In the genomic region with DNA sequence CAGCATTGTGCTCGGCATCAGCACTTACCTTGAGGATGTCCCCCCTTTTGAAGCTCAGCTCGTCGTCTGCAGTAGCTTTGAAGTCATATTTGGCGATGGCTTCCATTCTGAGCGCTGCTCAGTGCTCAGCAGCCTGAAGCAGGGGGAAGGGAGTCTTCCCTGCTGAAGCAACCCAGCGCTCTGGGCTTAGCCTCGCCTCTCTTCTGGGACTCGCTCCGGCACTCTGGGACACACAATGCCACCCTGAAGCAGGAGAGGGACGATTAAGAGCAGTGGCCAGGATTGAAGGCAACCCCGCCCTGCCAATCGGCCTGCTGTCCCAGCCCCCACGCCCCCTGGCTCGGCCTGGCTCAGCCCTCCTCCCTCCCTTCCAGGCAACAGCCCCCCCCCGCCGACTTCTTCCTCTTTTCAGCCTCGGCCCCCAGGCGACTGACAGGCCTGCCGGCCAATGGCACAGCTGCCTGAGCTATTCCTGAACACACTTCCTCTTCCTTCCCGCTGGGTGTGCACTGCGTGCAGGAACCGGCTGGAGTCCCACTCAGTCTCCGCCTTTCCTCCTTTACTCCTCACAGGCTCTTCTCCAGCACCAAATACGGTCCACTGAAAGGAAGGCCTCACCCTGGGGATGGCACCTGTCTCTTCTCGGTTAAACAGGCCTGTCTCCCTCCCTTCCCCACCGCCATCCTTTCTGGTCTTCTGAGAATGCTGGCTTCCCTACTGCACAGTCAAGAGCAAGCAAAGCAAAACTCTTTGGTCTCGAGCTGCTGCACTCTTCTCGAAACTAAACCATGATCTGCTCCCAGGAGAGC, we compare ENCODE assay signal across 8 cellular contexts. TPM values are rescaled to one million over a fixed set of nuclear protein-coding genes. Genes with fewer than 3 reads are reported as not detected.
A peak's percentile ranks its signal among the peaks of the same experiment; 100 is the strongest.
DNase-seq lines count a peak whose midpoint lies in the region; ATAC-seq and TF ChIP-seq lines count a peak whose summit lies in the region.

No MANE protein-coding gene starts in this region.

- no peaks in the 10 kb centered on the region for H3K9me3 Mint-ChIP-seq in activated CD4-positive, alpha-beta T cell treated with anti-CD3 and anti-CD28 coated beads, Interleukin-2, amount 10 ng/mL, durations not matched to agents 24 days and 14 days

- peak; percentile 98 for DNase-seq in AG08395 (ENCODE audit: low spot score)
- peak; percentile 100 for DNase-seq in NCI-H524 (lab: John Stamatoyannopoulos, UW)
- peak; percentile 94 for DNase-seq in activated CD4-positive, alpha-beta T cell treated with anti-CD3 and anti-CD28 coated beads, Interleukin-2, amount 10 ng/mL, durations not matched to agents 24 days and 14 days
- peak; percentile 98 for DNase-seq in coronary artery (ENCODE audit: low spot score)
- DNase-seq in left kidney (ENCODE audit: low read depth, low spot score), result peak; percentile 100
- DNase-seq in stimulated activated CD4-positive, alpha-beta T cell treated with anti-CD3 and anti-CD28 coated beads, Interleukin-1b, Interleukin-23, amount 100 ng/mL, for 4 hours (ENCODE audit: low read depth in 2 of 2), result peak; percentile 55 to 64

- H3K27ac ChIP-seq in coronary artery, result peak overlapping the region; percentile 75 to 92

- peaks cover 68% of the 10 kb centered on the region for H3K4me1 Mint-ChIP-seq in activated CD4-positive, alpha-beta T cell treated with anti-CD3 and anti-CD28 coated beads, Interleukin-2, amount 10 ng/mL, durations not matched to agents 24 days and 14 days

- H3K27ac Mint-ChIP-seq in activated CD4-positive, alpha-beta T cell treated with anti-CD3 and anti-CD28 coated beads, Interleukin-2, amount 10 ng/mL, durations not matched to agents 24 days and 14 days, result peak overlapping the region; percentile 90

- H3K36me3 Mint-ChIP-seq in activated CD4-positive, alpha-beta T cell treated with anti-CD3 and anti-CD28 coated beads, Interleukin-2, amount 10 ng/mL, durations not matched to agents 24 days and 14 days (ENCODE audit: low read depth), result peaks cover 32% of the 10 kb centered on the region

- peak; percentile 55 for ATAC-seq in HG03439 (IDR thresholded peaks at IDR 0.05; ENCODE audit: unreplicated experiment)

- intact Hi-C loops in activated CD4-positive, alpha-beta T cell treated with anti-CD3 and anti-CD28 coated beads, Interleukin-2, amount 10 ng/mL, durations not matched to agents 24 days and 14 days (cut with micrococcal nuclease), result loop anchor here (1.0 to 2.0 kb wide), 2 partner anchors 11 to 47 kb away; no protein-coding TSS in a partner anchor

- peak; percentile 52 for TF ChIP-seq POLR2A in GM18951 (IDR thresholded peaks at IDR 0.05; ENCODE audit: extremely low read depth, insufficient read depth, insufficient read length)

- no peak for TF ChIP-seq CTCF in coronary artery (IDR thresholded peaks at IDR 0.05)

- peak overlapping the region; percentile 81 for H3K4me3 ChIP-seq in coronary artery

- no peaks in the 10 kb centered on the region for H3K27me3 Mint-ChIP-seq in activated CD4-positive, alpha-beta T cell treated with anti-CD3 and anti-CD28 coated beads, Interleukin-2, amount 10 ng/mL, durations not matched to agents 24 days and 14 days

- H3K4me3 Mint-ChIP-seq in activated CD4-positive, alpha-beta T cell treated with anti-CD3 and anti-CD28 coated beads, Interleukin-2, amount 10 ng/mL, durations not matched to agents 24 days and 14 days, result peak overlapping the region; percentile 99

- in situ Hi-C loops in GM18951 (cut with MboI; ENCODE audit: low sequenced_read_pairs, unreplicated experiment), result no loop called here

RNA-seq across cellular contexts. Expression of a gene that starts 11.8 kb away (rescaled TPM):
- 172 and 182 TPM in 2 replicates for total RNA-seq in activated CD4-positive, alpha-beta T cell treated with anti-CD3 and anti-CD28 coated beads, Interleukin-2, amount 10 ng/mL, durations not matched to agents 24 days and 14 days

Comparison
In these comparisons a context has a peak if more than half of its experiments do, and no peak if none do; other contexts are left out.
1. Peak in every context shown above with its lines: DNase-seq, ATAC-seq, H3K4me3 ChIP-seq and H3K27ac ChIP-seq.